9 cellular contexts compared by ENCODE assay signal in genomic region chr4:139509727-139510410, GRCh38. TPM values are rescaled to one million over a fixed set of nuclear protein-coding genes. Genes with fewer than 3 reads are reported as not detected.
DNase-seq lines count a peak whose midpoint lies in the region; ATAC-seq and TF ChIP-seq lines count a peak whose summit lies in the region.
"Had no signal": no experiment of that assay in that cellular context is flagged by ENCODE, and none has a peak within 500 bp of the region (broad histone marks: within the 10 kb centered on the region; RNA-seq: fewer than 3 reads in every experiment).

No MANE protein-coding gene starts in this region.

- ATAC-seq in Panc1 (peak; percentile 76; the same call in 1 of the 2 replicates), psoas muscle (peak; percentile 54 to 69 (median 64)), HG03039 (IDR thresholded peaks at IDR 0.05; ENCODE audit: unreplicated experiment) (no peak)
- ATAC-seq in activated T-helper 17 cell treated with anti-CD3 and anti-CD28 coated beads, Interleukin-2, amount 50 U/mL, for 72 hours (replicated peaks), result no peak
- ATAC-seq in CD4-positive, alpha-beta T cell (ENCODE audit: poor library complexity), result no peak

- CTCF ChIA-PET in Panc1 (lab: Charles Lee), result interaction anchor here (0.7 to 1.3 kb wide), 2 partner anchors 13 to 14 kb away, joined by 3 read pairs; no protein-coding TSS in a partner anchor
- CTCF ChIA-PET in CD4-positive, alpha-beta T cell (lab: Charles Lee), result interaction anchor here (1.3 kb wide), 1 partner anchor 93 kb away, joined by 3 read pairs; no protein-coding TSS in a partner anchor

- H3K4me3 Mint-ChIP-seq in activated T-helper 17 cell treated with anti-CD3 and anti-CD28 coated beads, Interleukin-2, amount 50 U/mL, for 72 hours, result no peak overlapping the region
- no peak overlapping the region for H3K4me3 Mint-ChIP-seq in CD4-positive, alpha-beta T cell

- BruUV-seq in Panc1 (replicated peaks; lab: Mats Ljungman, UMichigan), result no TSS peak

- intact Hi-C loops in Panc1 (cut with micrococcal nuclease; ENCODE audit: unreplicated experiment) (no loop called here), psoas muscle (cut with DNase I) (loop anchor here (5.0 kb wide), 2 partner anchors 53 to 93 kb away; no protein-coding TSS in a partner anchor)
- intact Hi-C loops in CD4-positive, alpha-beta T cell (cut with DNase I, micrococcal nuclease), result no loop called here

- H3K4me1 ChIP-seq in Panc1 (ENCODE audit: control insufficient read depth, insufficient read depth, low read length), result no peaks in the 10 kb centered on the region
- H3K4me1 ChIP-seq in psoas muscle, result peaks cover 48% of the 10 kb centered on the region

- H3K27me3 Mint-ChIP-seq in activated T-helper 17 cell treated with anti-CD3 and anti-CD28 coated beads, Interleukin-2, amount 50 U/mL, for 72 hours, result no peaks in the 10 kb centered on the region
- no peaks in the 10 kb centered on the region for H3K27me3 Mint-ChIP-seq in CD4-positive, alpha-beta T cell

- H3K9me3 ChIP-seq in Panc1 (ENCODE audit: control insufficient read depth, insufficient read depth, low read depth, low read length), result no peaks in the 10 kb centered on the region
- no peaks in the 10 kb centered on the region for H3K9me3 ChIP-seq in psoas muscle
- no peaks in the 10 kb centered on the region for H3K9me3 ChIP-seq in CD4-positive, alpha-beta T cell (ENCODE audit: control insufficient read depth, low read length)

- H3K27ac Mint-ChIP-seq in activated T-helper 17 cell treated with anti-CD3 and anti-CD28 coated beads, Interleukin-2, amount 50 U/mL, for 72 hours, result no peak overlapping the region
- H3K27ac Mint-ChIP-seq in CD4-positive, alpha-beta T cell, result no peak overlapping the region

- H3K9me3 Mint-ChIP-seq in activated T-helper 17 cell treated with anti-CD3 and anti-CD28 coated beads, Interleukin-2, amount 50 U/mL, for 72 hours, result no peaks in the 10 kb centered on the region
- no peaks in the 10 kb centered on the region for H3K9me3 Mint-ChIP-seq in CD4-positive, alpha-beta T cell

- peaks cover 81% of the 10 kb centered on the region for H3K36me3 Mint-ChIP-seq in activated T-helper 17 cell treated with anti-CD3 and anti-CD28 coated beads, Interleukin-2, amount 50 U/mL, for 72 hours (ENCODE audit: low read depth)
- H3K36me3 Mint-ChIP-seq in CD4-positive, alpha-beta T cell (ENCODE audit: low read depth), result peaks cover 30% of the 10 kb centered on the region

- H3K27ac ChIP-seq in Panc1 (ENCODE audit: low read length), result no peak overlapping the region
- peak overlapping the region; percentile 48 for H3K27ac ChIP-seq in psoas muscle
- H3K27ac ChIP-seq in CD4-positive, alpha-beta T cell (ENCODE audit: low read depth, low read length), result no peak overlapping the region

- TF ChIP-seq CTCF in Panc1 (IDR thresholded peaks at IDR 0.05) (peak; percentile 54), fibroblast of pulmonary artery (IDR thresholded peaks at IDR 0.05; ENCODE audit: low read length, missing control alignments) (peak; percentile 51), psoas muscle (IDR thresholded peaks at IDR 0.05) (peak; percentile 47)
- TF ChIP-seq CTCF in CD4-positive, alpha-beta T cell (IDR thresholded peaks at IDR 0.05), result no peak

- no peaks in the 10 kb centered on the region for H3K36me3 ChIP-seq in Panc1 (ENCODE audit: control insufficient read depth, insufficient read depth, low read length)
- H3K36me3 ChIP-seq in psoas muscle (ENCODE audit: insufficient read depth in 1 of 2, low read depth in 1 of 2), result peaks cover 0 to 79% of the 10 kb centered on the region in 2 donors

- peak; percentile 17 for DNase-seq in DMS 273 (lab: John Stamatoyannopoulos, UW; ENCODE audit: unreplicated experiment)
- DNase-seq in DMS 273 treated with DMSO at 0.1 percent for 48 hours (lab: John Stamatoyannopoulos, UW), result no peak
- DNase-seq in Panc1 (ENCODE audit: low read depth, low spot score), result no peak
- DNase-seq in fibroblast of pulmonary artery (ENCODE audit: low read depth), result peak; percentile 38
- DNase-seq in psoas muscle, result no peak
- DNase-seq in CD4-positive, alpha-beta T cell, result no peak
- DNase-seq: NCI-H2029 had no signal

- H3K27me3 ChIP-seq in Panc1 (ENCODE audit: control insufficient read depth, insufficient read depth, low read length) (no peaks in the 10 kb centered on the region), psoas muscle (ENCODE audit: insufficient read depth in 3 of 3, low read length in 2 of 3) (no peaks in the 10 kb centered on the region)
- H3K27me3 ChIP-seq in CD4-positive, alpha-beta T cell (ENCODE audit: control insufficient read depth, insufficient read depth, low read length), result no peaks in the 10 kb centered on the region

- POLR2A ChIA-PET in Panc1 (lab: Charles Lee), result interaction anchor here (0.6 kb wide), 1 partner anchor 23 kb away, joined by 3 read pairs; no protein-coding TSS in a partner anchor
- POLR2A ChIA-PET in CD4-positive, alpha-beta T cell (lab: Charles Lee), result interaction anchor here (1.2 kb wide), 1 partner anchor 56 kb away, joined by 3 read pairs; the partner anchor contains the start of gene RAB33B

- peaks cover 10% of the 10 kb centered on the region for H3K4me1 Mint-ChIP-seq in activated T-helper 17 cell treated with anti-CD3 and anti-CD28 coated beads, Interleukin-2, amount 50 U/mL, for 72 hours
- no peaks in the 10 kb centered on the region for H3K4me1 Mint-ChIP-seq in CD4-positive, alpha-beta T cell (ENCODE audit: low read depth)

- WGBS in psoas muscle, 3 donors, result 52 to 64% (median 53%) methylated on average over 6 of the region's 6 CpGs

- H3K4me3 ChIP-seq in Panc1 (ENCODE audit: low read depth in 2 of 2, low read length in 2 of 2) (no peak overlapping the region), fibroblast of pulmonary artery (replicated peaks; ENCODE audit: low read depth, low read length) (no peak overlapping the region), psoas muscle (no peak overlapping the region)

- in situ Hi-C loops in Panc1 (cut with HindIII; ENCODE audit: low pct_unique_long_range_greater_than_20kb, low sequenced_read_pairs), result no loop called here

RNA-seq across cellular contexts. Expression of gene SETD7, which starts 46.1 kb away (rescaled TPM):
- total RNA-seq in Panc1 (2021; ENCODE audit: unreplicated experiment), result 24.8 TPM
- 16.4 TPM for polyA plus RNA-seq in Panc1 (2012; ENCODE audit: insufficient read length)
- 10 to 100 TPM; 78.4 to 96.0 (median 91.4) TPM for total RNA-seq in psoas muscle
- 10 to 100 TPM; 15.2 to 70.1 (median 38.8) TPM for polyA plus RNA-seq in psoas muscle
- total RNA-seq in activated T-helper 17 cell treated with anti-CD3 and anti-CD28 coated beads, Interleukin-2, amount 50 U/mL, for 72 hours, result 10 to 100 TPM; 18.0 to 22.7 TPM
- 10 to 100 TPM; 23.1 to 23.5 TPM for total RNA-seq in CD4-positive, alpha-beta T cell

RNA-seq across cellular contexts. Expression of gene RAB33B, which starts 55.9 kb away (rescaled TPM):
- 4.5 TPM for total RNA-seq in Panc1 (2021; ENCODE audit: unreplicated experiment)
- 3.9 TPM for polyA plus RNA-seq in Panc1 (2012; ENCODE audit: insufficient read length)
- total RNA-seq in psoas muscle, result 1 to 10 TPM; 3.4 to 4.0 (median 3.6) TPM
- 1 to 10 TPM; 1.3 to 2.4 (median 2.0) TPM for polyA plus RNA-seq in psoas muscle
- 1 to 10 TPM; 8.5 to 9.6 TPM for total RNA-seq in activated T-helper 17 cell treated with anti-CD3 and anti-CD28 coated beads, Interleukin-2, amount 50 U/mL, for 72 hours
- total RNA-seq in CD4-positive, alpha-beta T cell, result 10 to 100 TPM; 23.3 to 23.6 TPM

Comparison
In these comparisons a context has a peak if more than half of its experiments do, and no peak if none do; other contexts are left out.
1. DNase-seq: peak in DMS 273 (single experiment) and fibroblast of pulmonary artery (single experiment); none in DMS 273 treated with DMSO at 0.1 percent for 48 hours (single experiment), Panc1 (single experiment), psoas muscle (0 of 2) and CD4-positive, alpha-beta T cell (0 of 10).
2. ATAC-seq: peak in Panc1 (single experiment) and psoas muscle (4 of 4); none in activated T-helper 17 cell treated with anti-CD3 and anti-CD28 coated beads, Interleukin-2, amount 50 U/mL, for 72 hours (single experiment), HG03039 (single experiment) and CD4-positive, alpha-beta T cell (single experiment).
3. intact Hi-C loops: an anchor here in psoas muscle (5.0 kb wide); none called in Panc1 and CD4-positive, alpha-beta T cell.